ENCODE assay signal across 8 cellular contexts in genomic region chr12:120290541-120291312, GRCh38. TPM values are rescaled to one million over a fixed set of nuclear protein-coding genes. Genes with fewer than 3 reads are reported as not detected.
DNase-seq lines count a peak whose midpoint lies in the region; ATAC-seq and TF ChIP-seq lines count a peak whose summit lies in the region.

No MANE protein-coding gene starts in this region.

- 31% methylated on average over 27 of the region's 27 CpGs for WGBS in prostate gland

- POLR2A ChIA-PET in CD4-positive, alpha-beta T cell (lab: Charles Lee) = interaction anchor here (0.6 to 4.9 kb wide), 46 partner anchors 8 to 1935 kb away, joined by 3 to 271 read pairs (median 8); partner anchors contain the start of genes ANAPC5, COQ5, COX6A1 and DIABLO

- peaks cover 5% of the 10 kb centered on the region for H3K4me1 Mint-ChIP-seq in CD4-positive, alpha-beta T cell (ENCODE audit: low read depth)

- DNase-seq in CD4-positive, alpha-beta T cell = peak in 4 of 10 experiments; percentile 2 to 33 (median 14)
- DNase-seq in LoVo (ENCODE audit: low spot score) (peak; percentile 41), prostate gland (ENCODE audit: low spot score) (peak; percentile 24), NCI-H526 treated with DMSO at 0.1 percent for 48 hours (lab: John Stamatoyannopoulos, UW) (no peak), H4 (ENCODE audit: low spot score) (no peak)
- DNase-seq in activated CD4-positive, alpha-beta T cell treated with anti-CD3 and anti-CD28 coated beads, Interleukin-2, amount 50 U/mL, for 48 hours = peak; percentile 34 to 50

- no peaks in the 10 kb centered on the region for H3K27me3 ChIP-seq in CD4-positive, alpha-beta T cell (ENCODE audit: control insufficient read depth, insufficient read depth, low read length)
- H3K27me3 ChIP-seq in prostate gland (replicated peaks; ENCODE audit: insufficient read depth) = no peaks in the 10 kb centered on the region

- H3K36me3 Mint-ChIP-seq in CD4-positive, alpha-beta T cell (ENCODE audit: low read depth) = no peaks in the 10 kb centered on the region

- no peaks in the 10 kb centered on the region for H3K36me3 ChIP-seq in prostate gland

- no peak for ATAC-seq in CD4-positive, alpha-beta T cell (ENCODE audit: poor library complexity)
- ATAC-seq in esophagus mucosa (peak; percentile 24), HG03342 (IDR thresholded peaks at IDR 0.05; ENCODE audit: unreplicated experiment) (no peak)

- TF ChIP-seq CTCF in CD4-positive, alpha-beta T cell (IDR thresholded peaks at IDR 0.05) = no peak
- TF ChIP-seq CTCF in prostate gland (IDR thresholded peaks at IDR 0.05) = no peak

- no peak for TF ChIP-seq POLR2A in prostate gland (IDR thresholded peaks at IDR 0.05)

- H3K9me3 Mint-ChIP-seq in CD4-positive, alpha-beta T cell = no peaks in the 10 kb centered on the region

- intact Hi-C loops in CD4-positive, alpha-beta T cell (cut with DNase I, micrococcal nuclease) = loop anchor here in 1 of 2 experiments (1.0 to 5.0 kb wide), 2 partner anchors 38 to 278 kb away; no protein-coding TSS in a partner anchor
- intact Hi-C loops in prostate gland (cut with DNase I) = no loop called here

- no peaks in the 10 kb centered on the region for H3K27me3 Mint-ChIP-seq in CD4-positive, alpha-beta T cell

- H3K27ac Mint-ChIP-seq in CD4-positive, alpha-beta T cell = no peak overlapping the region

- peak overlapping the region; percentile 69 for H3K4me3 Mint-ChIP-seq in CD4-positive, alpha-beta T cell

- H3K27ac ChIP-seq in CD4-positive, alpha-beta T cell (ENCODE audit: low read depth, low read length) = peak overlapping the region; percentile 99
- peak overlapping the region; percentile 97 for H3K27ac ChIP-seq in prostate gland

- no peaks in the 10 kb centered on the region for H3K9me3 ChIP-seq in CD4-positive, alpha-beta T cell (ENCODE audit: control insufficient read depth, low read length)
- no peaks in the 10 kb centered on the region for H3K9me3 ChIP-seq in prostate gland

- H3K4me3 ChIP-seq in prostate gland = no peak overlapping the region

- H3K4me1 ChIP-seq in prostate gland (replicated peaks) = no peaks in the 10 kb centered on the region

- CTCF ChIA-PET in CD4-positive, alpha-beta T cell (lab: Charles Lee) = interaction anchor here (1.3 to 3.5 kb wide), 6 partner anchors 12 to 90 kb away, joined by 3 to 51 read pairs (median 12); partner anchors contain the start of genes PXN, RPLP0 and SIRT4

RNA-seq across cellular contexts. Expression of gene RNU4-2, which starts 1.0 kb away (rescaled TPM):
- total RNA-seq in CD4-positive, alpha-beta T cell = 1,000 to 10,000 TPM; 8,097 to 9,671 TPM
- 53,824 TPM for total RNA-seq in esophagus mucosa
- under 1 TPM; under 0.01 TPM for total RNA-seq in prostate gland
- total RNA-seq in H4 (2014; rRNA removed; shearing (Covaris generic)) = under 0.01 TPM in 1 of 2 replicates, not detected in the other

RNA-seq across cellular contexts. Expression of gene RNU4-1, which starts 2.3 kb away (rescaled TPM):
- 1,000 to 10,000 TPM in 1 of 2 experiments, 100 to 1,000 TPM in 1; 913 to 1,035 TPM for total RNA-seq in CD4-positive, alpha-beta T cell
- total RNA-seq in esophagus mucosa = 20,765 TPM
- under 1 TPM; under 0.01 TPM for total RNA-seq in prostate gland
- under 0.01 TPM in 2 replicates for total RNA-seq in H4 (2014; rRNA removed; shearing (Covaris generic))

RNA-seq across cellular contexts. Expression of gene SIRT4, which starts 11.4 kb away (rescaled TPM):
- under 1 TPM in 1 of 2 experiments, not detected in 1; 0.59 TPM for total RNA-seq in CD4-positive, alpha-beta T cell
- total RNA-seq in esophagus mucosa (0.64 TPM), prostate gland (1 to 10 TPM in 1 of 2 donors, under 1 TPM in 1; 0.96 to 2.2 TPM)
- total RNA-seq in H4 (2014; rRNA removed; shearing (Covaris generic)) = 2.4 and 6.8 TPM in 2 replicates

RNA-seq across cellular contexts. Expression of gene PXN, which starts 25.2 kb away (rescaled TPM):
- total RNA-seq in CD4-positive, alpha-beta T cell = 100 to 1,000 TPM; 229 to 230 TPM
- 23.6 TPM for total RNA-seq in esophagus mucosa
- total RNA-seq in prostate gland = 100 to 1,000 TPM in 1 of 2 donors, 10 to 100 TPM in 1; 58.3 to 113 TPM
- 18.7 and 31.3 TPM in 2 replicates for total RNA-seq in H4 (2014; rRNA removed; shearing (Covaris generic))

RNA-seq across cellular contexts. Expression of gene PLA2G1B, which starts 36.9 kb away (rescaled TPM):
- not detected for total RNA-seq in CD4-positive, alpha-beta T cell
- total RNA-seq in esophagus mucosa (not detected), prostate gland (not detected)
- not detected in 2 replicates for total RNA-seq in H4 (2014; rRNA removed; shearing (Covaris generic))

Comparison
In these comparisons a context has a peak if more than half of its experiments do, and no peak if none do; other contexts are left out.
1. DNase-seq: peak in LoVo (single experiment), activated CD4-positive, alpha-beta T cell treated with anti-CD3 and anti-CD28 coated beads, Interleukin-2, amount 50 U/mL, for 48 hours (2 of 2) and prostate gland (single experiment); none in NCI-H526 treated with DMSO at 0.1 percent for 48 hours (single experiment) and H4 (single experiment).
2. RNA of gene RNU4-2, which starts 1.0 kb away (total RNA-seq): 53,824 TPM in esophagus mucosa (single experiment) and 8,097 to 9,671 TPM in CD4-positive, alpha-beta T cell; under 0.01 TPM in prostate gland and under 0.01 TPM in H4; every median in the first group is over 1,000 times any median in the second.
3. RNA of gene RNU4-1, which starts 2.3 kb away (total RNA-seq): 20,765 TPM in esophagus mucosa (single experiment) and 913 to 1,035 TPM in CD4-positive, alpha-beta T cell; under 0.01 TPM in prostate gland and under 0.01 TPM in H4; every median in the first group is over 100 times any median in the second.